In genomic region chr18:8721716-8722115, GRCh38 we compare ENCODE assay signal across 12 cellular contexts. TPM values are rescaled to one million over a fixed set of nuclear protein-coding genes. Genes with fewer than 3 reads are reported as not detected.
DNase-seq lines count a peak whose midpoint lies in the region; ATAC-seq, FAIRE-seq and TF ChIP-seq lines count a peak whose summit lies in the region.
"Had no signal": no experiment of that assay in that cellular context is flagged by ENCODE, and none has a peak within 500 bp of the region (broad histone marks: within the 10 kb centered on the region; RNA-seq: fewer than 3 reads in every experiment).

No MANE protein-coding gene starts in this region.

- no peak overlapping the region for H3K23ac ChIP-seq in trophoblast cell (ENCODE audit: low read length)

- no peaks in the 10 kb centered on the region for H3K27me3 ChIP-seq in trophoblast cell (ENCODE audit: insufficient read depth, low read length)

- no peak overlapping the region for H3K27ac Mint-ChIP-seq in activated naive CD4-positive, alpha-beta T cell treated with anti-CD3 and anti-CD28 coated beads, Interleukin-2, amount 50 U/mL, for 72 hours
- no peak overlapping the region for H3K27ac Mint-ChIP-seq in effector memory CD8-positive, alpha-beta T cell
- H3K27ac Mint-ChIP-seq: activated CD8-positive, alpha-beta memory T cell treated with anti-CD3 and anti-CD28 coated beads, Interleukin-2, amount 10 ng/mL, durations not matched to agents 7 days and 5 days had no signal

- no peak overlapping the region for H4K91ac ChIP-seq in trophoblast cell (ENCODE audit: low read depth, low read length)

- H3K79me2 ChIP-seq in trophoblast cell (ENCODE audit: control insufficient read depth, insufficient read depth, low read length, poor library complexity): no peaks in the 10 kb centered on the region

- no peak overlapping the region for H3K4me3 ChIP-seq in trophoblast cell (ENCODE audit: low read depth, low read length)

- ATAC-seq in activated naive CD4-positive, alpha-beta T cell treated with anti-CD3 and anti-CD28 coated beads, Interleukin-2, amount 50 U/mL, for 72 hours: no peak
- ATAC-seq in GM21529 (IDR thresholded peaks at IDR 0.05; ENCODE audit: unreplicated experiment): no peak
- ATAC-seq in effector memory CD8-positive, alpha-beta T cell (replicated peaks): no peak
- ATAC-seq in HG02623 (IDR thresholded peaks at IDR 0.05; ENCODE audit: unreplicated experiment): no peak
- ATAC-seq: activated CD8-positive, alpha-beta memory T cell treated with anti-CD3 and anti-CD28 coated beads, Interleukin-2, amount 10 ng/mL, durations not matched to agents 7 days and 5 days; sciatic nerve had no signal

- H3K4me2 ChIP-seq in trophoblast cell (ENCODE audit: low read length): no peak overlapping the region

- no peaks in the 10 kb centered on the region for H3K9me3 Mint-ChIP-seq in activated naive CD4-positive, alpha-beta T cell treated with anti-CD3 and anti-CD28 coated beads, Interleukin-2, amount 50 U/mL, for 72 hours
- H3K9me3 Mint-ChIP-seq in effector memory CD8-positive, alpha-beta T cell: peaks cover 0 to 1% of the 10 kb centered on the region in 2 donors

- WGBS in trophoblast cell (ENCODE audit: extremely low coverage, insufficient coverage, insufficient read length): no CpG with 5 or more reads among the region's 5 CpGs

- POLR2A ChIA-PET in RWPE1 (lab: Yijun Ruan, JAX; ENCODE audit: low non-redundant PET): no interaction called here

- H3K27me3 Mint-ChIP-seq in effector memory CD8-positive, alpha-beta T cell: peaks cover 18 to 20% of the 10 kb centered on the region in 2 donors

- no peak overlapping the region for H2AK5ac ChIP-seq in trophoblast cell (ENCODE audit: low read length)

- no peaks in the 10 kb centered on the region for H3K36me3 ChIP-seq in trophoblast cell (ENCODE audit: control insufficient read depth in 1 of 2, insufficient read depth in 2 of 2, low read length in 2 of 2)

- no peaks in the 10 kb centered on the region for H3K9me3 ChIP-seq in trophoblast cell (ENCODE audit: insufficient read depth, low read depth, low read length)

- FAIRE-seq in H54 (lab: Jason Lieb, UNC): peak; percentile 52
- FAIRE-seq: TTC549 had no signal

- H2AFZ ChIP-seq in trophoblast cell (ENCODE audit: insufficient read depth, low read length, poor library complexity): no peak overlapping the region

- DNase-seq in H54 (ENCODE audit: insufficient read length, low spot score) (peak; percentile 29), RWPE1 (ENCODE audit: low spot score) (peak; percentile 76), fibroblast of peridontal ligament (ENCODE audit: extremely low read depth) (peak; percentile 20), trophoblast cell (peak; percentile 41 to 58)
- DNase-seq in activated naive CD4-positive, alpha-beta T cell treated with anti-CD3 and anti-CD28 coated beads, Interleukin-2, amount 50 U/mL, for 72 hours (ENCODE audit: low spot score in 2 of 2): no peak
- DNase-seq in effector memory CD8-positive, alpha-beta T cell: no peak
- DNase-seq: activated CD8-positive, alpha-beta memory T cell treated with anti-CD3 and anti-CD28 coated beads, Interleukin-2, amount 10 ng/mL, durations not matched to agents 7 days and 5 days; RPMI8226 had no signal

- H3K14ac ChIP-seq in trophoblast cell (ENCODE audit: low read length): no peak overlapping the region

- no peak overlapping the region for H4K8ac ChIP-seq in trophoblast cell (ENCODE audit: low read depth, low read length)

- H3K79me1 ChIP-seq in trophoblast cell (ENCODE audit: low read length): no peaks in the 10 kb centered on the region

- H2BK12ac ChIP-seq in trophoblast cell (ENCODE audit: low read length): no peak overlapping the region

- H3K27ac ChIP-seq in RWPE1 (peak overlapping the region; percentile 39), trophoblast cell (ENCODE audit: low read depth, low read length) (no peak overlapping the region)

- H2BK120ac ChIP-seq in trophoblast cell (ENCODE audit: insufficient read depth, low read length, poor library complexity): no peak overlapping the region

- no peak for TF ChIP-seq POLR2A in H54 (IDR thresholded peaks at IDR 0.05; ENCODE audit: low read depth, low read length)

- CTCF ChIA-PET in RWPE1 (lab: Yijun Ruan, JAX): interaction anchor here (1.2 kb wide), 1 partner anchor 8 kb away, joined by 3 read pairs; no protein-coding TSS in a partner anchor

- H2BK5ac ChIP-seq in trophoblast cell (ENCODE audit: low read depth, low read length, poor library complexity): no peak overlapping the region

- H4K12ac ChIP-seq in trophoblast cell (ENCODE audit: low read depth, low read length): no peak overlapping the region

- no peak overlapping the region for H3K18ac ChIP-seq in trophoblast cell (ENCODE audit: low read length)

- no peaks in the 10 kb centered on the region for H3K4me1 ChIP-seq in trophoblast cell (ENCODE audit: control insufficient read depth in 1 of 2, insufficient read depth in 2 of 2, low read length in 2 of 2)

- no peaks in the 10 kb centered on the region for H3K36me3 Mint-ChIP-seq in activated naive CD4-positive, alpha-beta T cell treated with anti-CD3 and anti-CD28 coated beads, Interleukin-2, amount 50 U/mL, for 72 hours
- H3K36me3 Mint-ChIP-seq in effector memory CD8-positive, alpha-beta T cell (ENCODE audit: insufficient read depth): no peaks in the 10 kb centered on the region
- H3K36me3 Mint-ChIP-seq: activated CD8-positive, alpha-beta memory T cell treated with anti-CD3 and anti-CD28 coated beads, Interleukin-2, amount 10 ng/mL, durations not matched to agents 7 days and 5 days had no signal

- no peak for TF ChIP-seq CTCF in RWPE1 (conservative IDR thresholded peaks at IDR 0.05; ENCODE audit: low read depth)

- H3K4me1 Mint-ChIP-seq in effector memory CD8-positive, alpha-beta T cell (ENCODE audit: low read depth in 2 of 2): no peaks in the 10 kb centered on the region
- H3K4me1 Mint-ChIP-seq: activated CD8-positive, alpha-beta memory T cell treated with anti-CD3 and anti-CD28 coated beads, Interleukin-2, amount 10 ng/mL, durations not matched to agents 7 days and 5 days had no signal

- H3K4me3 Mint-ChIP-seq in effector memory CD8-positive, alpha-beta T cell: no peak overlapping the region
- H3K4me3 Mint-ChIP-seq: activated CD8-positive, alpha-beta memory T cell treated with anti-CD3 and anti-CD28 coated beads, Interleukin-2, amount 10 ng/mL, durations not matched to agents 7 days and 5 days had no signal

- H3K9ac ChIP-seq in trophoblast cell (ENCODE audit: low read length): no peak overlapping the region

- H3K4ac ChIP-seq in trophoblast cell (ENCODE audit: low read depth, low read length): no peak overlapping the region

RNA-seq across cellular contexts. Expression of gene MTCL1, which starts 16.4 kb away (rescaled TPM):
- polyA plus RNA-seq in trophoblast cell (2013): 3.0 and 3.4 TPM in 2 replicates
- total RNA-seq in activated naive CD4-positive, alpha-beta T cell treated with anti-CD3 and anti-CD28 coated beads, Interleukin-2, amount 50 U/mL, for 72 hours: under 1 TPM; 0.06 to 0.66 TPM

Comparison
In these comparisons a context has a peak if more than half of its experiments do, and no peak if none do; other contexts are left out.
1. DNase-seq: peak in H54 (single experiment), RWPE1 (single experiment), fibroblast of peridontal ligament (single experiment) and trophoblast cell (2 of 2); none in activated naive CD4-positive, alpha-beta T cell treated with anti-CD3 and anti-CD28 coated beads, Interleukin-2, amount 50 U/mL, for 72 hours (0 of 2) and effector memory CD8-positive, alpha-beta T cell (0 of 3).